Comparison of ENCODE assay signal across 28 cellular contexts in the genomic region with DNA sequence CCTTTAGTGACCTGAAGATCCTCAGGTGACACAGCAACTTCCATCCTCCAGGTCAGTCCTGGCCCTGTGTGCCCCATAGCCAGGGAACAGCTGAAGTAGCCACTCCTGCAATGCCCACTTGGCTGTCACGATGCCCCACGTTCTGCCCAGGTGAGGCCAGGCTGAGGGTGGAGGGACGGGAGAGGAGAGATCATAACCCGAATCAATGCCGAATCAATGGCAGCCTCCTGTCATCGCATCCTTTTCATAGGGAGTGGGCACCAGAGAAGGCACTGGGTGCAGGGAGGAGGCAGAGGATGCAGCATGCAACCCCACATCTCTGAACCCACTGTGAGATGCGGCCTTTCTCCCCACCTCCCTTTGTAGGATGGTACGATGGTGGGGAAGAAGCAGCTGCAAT.
"Had no signal": no experiment of that assay in that cellular context is flagged by ENCODE, and none has a peak within 500 bp of the region (broad histone marks: within the 10 kb centered on the region; RNA-seq: fewer than 3 reads in every experiment).

No MANE protein-coding gene starts in this region.

- ATAC-seq: foreskin keratinocyte, gastrocnemius medialis, heart left ventricle had no signal

- H3K36me3 Mint-ChIP-seq: activated CD4-positive, alpha-beta memory T cell treated with anti-CD3 and anti-CD28 coated beads for 36 hours; activated CD8-positive, alpha-beta memory T cell treated with anti-CD3 and anti-CD28 coated beads, Interleukin-2, amount 10 ng/mL, durations not matched to agents 7 days and 5 days; activated naive CD8-positive, alpha-beta T cell had no signal

- H3K4me3 ChIP-seq: dorsolateral prefrontal cortex, esophagus muscularis mucosa, gastrocnemius medialis, heart left ventricle had no signal

- H3K9me3 ChIP-seq: esophagus muscularis mucosa, gastrocnemius medialis, heart left ventricle had no signal

- H3K4me3 Mint-ChIP-seq: activated CD4-positive, alpha-beta memory T cell treated with anti-CD3 and anti-CD28 coated beads for 36 hours; activated CD4-positive, alpha-beta T cell treated with anti-CD3 and anti-CD28 coated beads for 36 hours; activated CD4-positive, alpha-beta T cell treated with anti-CD3 and anti-CD28 coated beads, Interleukin-2, amount 10 ng/mL, durations not matched to agents 24 days and 14 days; activated CD8-positive, alpha-beta memory T cell treated with anti-CD3 and anti-CD28 coated beads, Interleukin-2, amount 10 ng/mL, durations not matched to agents 7 days and 5 days; activated CD8-positive, alpha-beta T cell treated with anti-CD3 and anti-CD28 coated beads, Interleukin-2, amount 10 ng/mL, durations not matched to agents 7 days and 5 days; activated naive CD8-positive, alpha-beta T cell; activated T-cell treated with anti-CD3 and anti-CD28 coated beads, Interleukin-2, amount 50 U/mL, for 24 hours; dendritic cell treated with granulocyte-macrophage colony-stimulating factor and Interleukin-4, amounts not matched to agents 40 ng/mL and 50 ng/mL, for 4 days had no signal

- H3K27ac ChIP-seq: brain microvascular endothelial cell, dorsolateral prefrontal cortex, esophagus muscularis mucosa, foreskin keratinocyte, gastrocnemius medialis, heart left ventricle had no signal

- H3K27me3 ChIP-seq: brain microvascular endothelial cell, esophagus muscularis mucosa, gastrocnemius medialis, heart left ventricle had no signal

- H3K36me3 ChIP-seq: brain microvascular endothelial cell, esophagus muscularis mucosa, gastrocnemius medialis, heart left ventricle had no signal

- DNase-seq: activated CD4-positive, CD25-positive, alpha-beta regulatory T cell; activated CD4-positive, CD25-positive, alpha-beta regulatory T cell treated with anti-CD3 and anti-CD28 coated beads, Interleukin-2, amount 50 U/mL, for 72 hours; activated CD8-positive, alpha-beta memory T cell treated with anti-CD3 and anti-CD28 coated beads, Interleukin-2, amount 50 U/mL, for 4 hours; activated effector memory CD4-positive, alpha-beta T cell treated with Interleukin-2 at 50 U/mL for 16 hours; activated gamma-delta T cell treated with Interleukin-2 at 50 U/mL for 16 hours; activated naive CD4-positive, alpha-beta T cell treated with anti-CD3 and anti-CD28 coated beads, Interleukin-2, amount 50 U/mL, for 16 hours; activated naive CD4-positive, alpha-beta T cell treated with Interleukin-2 at 50 U/mL for 16 hours; activated T-cell treated with anti-CD3 and anti-CD28 coated beads, Interleukin-2, amount 50 U/mL, for 24 hours; anterior cingulate cortex; brain microvascular endothelial cell; caudate nucleus; dorsolateral prefrontal cortex; erythroblast; foreskin keratinocyte; gastrocnemius medialis; glutamatergic neuron; heart left ventricle had no signal

- FAIRE-seq: astrocyte, colon had no signal

- H3K9me3 Mint-ChIP-seq: activated CD4-positive, alpha-beta memory T cell treated with anti-CD3 and anti-CD28 coated beads for 36 hours; activated CD4-positive, alpha-beta T cell treated with anti-CD3 and anti-CD28 coated beads, Interleukin-2, amount 10 ng/mL, durations not matched to agents 24 days and 14 days; activated T-cell treated with anti-CD3 and anti-CD28 coated beads, Interleukin-2, amount 50 U/mL, for 24 hours; activated T-helper 17 cell treated with anti-CD3 and anti-CD28 coated beads, Interleukin-2, amount 50 U/mL, for 72 hours; dendritic cell treated with granulocyte-macrophage colony-stimulating factor and Interleukin-4, amounts not matched to agents 40 ng/mL and 50 ng/mL, for 4 days had no signal

- H3K4me1 ChIP-seq: esophagus muscularis mucosa, foreskin keratinocyte, gastrocnemius medialis, heart left ventricle had no signal

- H3K27ac Mint-ChIP-seq: activated CD4-positive, alpha-beta memory T cell treated with anti-CD3 and anti-CD28 coated beads for 36 hours; activated CD4-positive, alpha-beta T cell treated with anti-CD3 and anti-CD28 coated beads for 36 hours; activated CD4-positive, alpha-beta T cell treated with anti-CD3 and anti-CD28 coated beads, Interleukin-2, amount 10 ng/mL, durations not matched to agents 24 days and 14 days; activated CD8-positive, alpha-beta memory T cell treated with anti-CD3 and anti-CD28 coated beads, Interleukin-2, amount 10 ng/mL, durations not matched to agents 7 days and 5 days; activated naive CD8-positive, alpha-beta T cell; activated T-helper 17 cell treated with anti-CD3 and anti-CD28 coated beads, Interleukin-2, amount 50 U/mL, for 72 hours; dendritic cell treated with granulocyte-macrophage colony-stimulating factor and Interleukin-4, amounts not matched to agents 40 ng/mL and 50 ng/mL, for 4 days had no signal

- H3K27me3 Mint-ChIP-seq: activated CD4-positive, alpha-beta memory T cell treated with anti-CD3 and anti-CD28 coated beads for 36 hours; activated CD4-positive, alpha-beta T cell treated with anti-CD3 and anti-CD28 coated beads for 36 hours; activated naive CD8-positive, alpha-beta T cell; activated T-cell treated with anti-CD3 and anti-CD28 coated beads, Interleukin-2, amount 50 U/mL, for 24 hours; activated T-helper 17 cell treated with anti-CD3 and anti-CD28 coated beads, Interleukin-2, amount 50 U/mL, for 72 hours had no signal
